ENCODE assay signal across 35 cellular contexts in the genomic region with DNA sequence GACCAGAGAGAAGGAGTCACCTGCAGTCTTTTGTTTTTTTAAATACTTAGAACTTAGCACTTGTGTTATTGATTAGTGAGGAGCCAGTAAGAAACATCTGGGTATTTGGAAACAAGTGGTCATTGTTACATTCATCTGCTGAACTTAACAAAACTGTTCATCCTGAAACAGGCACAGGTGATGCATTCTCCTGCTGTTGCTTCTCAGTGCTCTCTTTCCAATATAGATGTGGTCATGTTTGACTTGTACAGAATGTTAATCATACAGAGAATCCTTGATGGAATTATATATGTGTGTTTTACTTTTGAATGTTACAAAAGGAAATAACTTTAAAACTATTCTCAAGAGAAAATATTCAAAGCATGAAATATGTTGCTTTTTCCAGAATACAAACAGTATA. TPM values are rescaled to one million over a fixed set of nuclear protein-coding genes. Genes with fewer than 3 reads are reported as not detected.
"Had no signal": no experiment of that assay in that cellular context is flagged by ENCODE, and none has a peak within 500 bp of the region (broad histone marks: within the 10 kb centered on the region; RNA-seq: fewer than 3 reads in every experiment).

No MANE protein-coding gene starts in this region.

- ATAC-seq: gastroesophageal sphincter, pancreas, sciatic nerve had no signal

- H3K9ac ChIP-seq: SK-N-SH had no signal

- H3K79me2 ChIP-seq: hepatocyte had no signal

- H3K27ac ChIP-seq: brain microvascular endothelial cell, coronary artery, dorsolateral prefrontal cortex, gastroesophageal sphincter, hepatocyte, left ventricle myocardium inferior, pancreas, prostate gland, skin epidermis, tibial nerve, VCaP had no signal

- FAIRE-seq: pancreas, TTC549 had no signal

- H3K9me3 ChIP-seq: gastroesophageal sphincter, left ventricle myocardium inferior, pancreas, prostate gland, SK-N-SH, tibial nerve had no signal

- H3K4me3 Mint-ChIP-seq: activated CD4-positive, alpha-beta T cell treated with anti-CD3 and anti-CD28 coated beads, Interleukin-2, amount 10 ng/mL, durations not matched to agents 24 days and 14 days; T-helper 1 cell treated with Interleukin-12 subunit alpha and Interleukin-12 subunit beta and Interleukin-4 antibody, amounts not matched to agents 30 μg/mL and 1 μg/mL, for 36 hours had no signal

- H3K27me3 ChIP-seq: brain microvascular endothelial cell, dorsolateral prefrontal cortex, gastroesophageal sphincter, hepatocyte, pancreas, tibial nerve had no signal

- H2AFZ ChIP-seq: hepatocyte had no signal

- H3K27ac Mint-ChIP-seq: activated CD4-positive, alpha-beta T cell treated with anti-CD3 and anti-CD28 coated beads, Interleukin-2, amount 10 ng/mL, durations not matched to agents 24 days and 14 days; T-helper 1 cell treated with Interleukin-12 subunit alpha and Interleukin-12 subunit beta and Interleukin-4 antibody, amounts not matched to agents 30 μg/mL and 1 μg/mL, for 36 hours had no signal

- H3K4me1 ChIP-seq: gastroesophageal sphincter, left ventricle myocardium inferior, prostate gland, tibial nerve had no signal

- H3K27me3 Mint-ChIP-seq: activated CD4-positive, alpha-beta T cell treated with anti-CD3 and anti-CD28 coated beads, Interleukin-2, amount 10 ng/mL, durations not matched to agents 24 days and 14 days had no signal

- H3K9me3 Mint-ChIP-seq: activated CD4-positive, alpha-beta T cell treated with anti-CD3 and anti-CD28 coated beads, Interleukin-2, amount 10 ng/mL, durations not matched to agents 24 days and 14 days; T-helper 1 cell treated with Interleukin-12 subunit alpha and Interleukin-12 subunit beta and Interleukin-4 antibody, amounts not matched to agents 30 μg/mL and 1 μg/mL, for 36 hours had no signal

- DNase-seq: activated CD4-positive, alpha-beta T cell treated with anti-CD3 and anti-CD28 coated beads, Interleukin-2, amount 10 ng/mL, durations not matched to agents 24 days and 14 days; activated CD8-positive, alpha-beta memory T cell treated with anti-CD3 and anti-CD28 coated beads for 24 hours; activated naive CD4-positive, alpha-beta T cell treated with Interleukin-2 at 50 U/mL for 16 hours; activated T-cell treated with anti-CD3 and anti-CD28 coated beads, Interleukin-2, amount 50 U/mL, for 1 hour; brain microvascular endothelial cell; dorsolateral prefrontal cortex; effector memory CD4-positive, alpha-beta T cell; islet precursor cell; left ventricle myocardium inferior; nucleus accumbens; pancreas; retina; SK-N-SH; stimulated activated CD4-positive, alpha-beta T cell treated with anti-CD3 and anti-CD28 coated beads, Interleukin-12 subunit alpha, Interleukin-12 subunit beta, amount 100 ng/mL, for 4 hours; stimulated activated CD4-positive, alpha-beta T cell treated with anti-CD3 and anti-CD28 coated beads, Interleukin-4, amount 100 ng/mL, for 1 hour; SW 1271; T-helper 9 cell had no signal

- H3K4me3 ChIP-seq: coronary artery, dorsolateral prefrontal cortex, gastroesophageal sphincter, hepatocyte, left ventricle myocardium inferior, lung, pancreas, prostate gland, skin epidermis, tibial nerve had no signal

- H3K4me2 ChIP-seq: hepatocyte, SK-N-SH had no signal

RNA-seq across cellular contexts. Expression of gene GPR15LG, which starts 20.8 kb away (rescaled TPM):
- total RNA-seq: activated CD4-positive, alpha-beta T cell treated with anti-CD3 and anti-CD28 coated beads, Interleukin-2, amount 10 ng/mL, durations not matched to agents 24 days and 14 days; astrocyte; cardiac septum; dorsolateral prefrontal cortex; fibroblast of lung; fibroblast of villous mesenchyme; left ventricle myocardium inferior; lung; mesenteric fat pad; sciatic nerve; temporal lobe; tibial nerve had no signal
- polyA plus RNA-seq: fibroblast of lung, neural cell, SK-N-SH had no signal

RNA-seq across cellular contexts. Expression of gene CDHR1, which starts 41.6 kb away (rescaled TPM):
- total RNA-seq: fibroblast of lung had no signal
- polyA plus RNA-seq: hepatocyte had no signal
